Comparison of ENCODE assay signal across 1 cellular context in the genomic region with DNA sequence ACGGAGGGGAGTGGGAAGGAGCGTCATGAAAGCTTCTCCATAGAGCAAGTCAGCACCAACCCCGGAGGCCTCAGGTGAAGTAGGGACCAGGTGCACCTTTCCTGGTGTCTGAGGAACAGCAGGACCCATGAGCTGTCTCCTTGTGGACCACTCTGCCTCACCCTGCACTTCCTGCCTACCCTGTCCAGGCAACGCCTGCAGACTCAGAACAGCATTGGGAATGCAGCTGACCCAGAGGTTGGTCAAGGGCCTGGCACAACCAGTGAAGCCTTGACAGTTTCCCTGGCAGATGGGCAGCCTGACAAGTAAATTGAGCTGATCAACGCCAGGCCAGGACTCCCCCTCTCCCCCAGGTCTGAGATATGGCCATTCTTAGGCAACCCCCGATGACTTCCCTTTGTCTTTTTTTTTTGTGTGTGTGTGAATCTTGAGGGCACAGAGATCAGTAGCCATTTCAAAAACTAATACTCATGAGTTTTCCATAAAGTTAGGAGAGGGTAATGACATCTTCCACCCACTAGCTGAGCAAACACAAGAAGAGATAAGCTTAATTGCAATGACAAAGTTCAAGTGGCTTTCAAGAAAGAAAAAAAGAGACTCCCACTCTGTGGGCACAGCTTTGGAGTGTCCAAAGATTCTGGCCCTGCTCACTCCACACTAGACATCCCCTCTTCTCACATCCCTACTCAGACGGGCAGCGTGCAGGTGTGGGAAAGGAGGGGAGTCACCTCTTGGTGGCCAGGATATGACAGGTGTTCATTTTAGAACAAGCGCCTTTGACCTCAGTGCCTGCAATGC.
TF ChIP-seq lines count a peak whose summit lies in the region.

No MANE protein-coding gene starts in this region.

TF ChIP-seq in HepG2, 621 proteins besides CTCF, POLR2A, EP300 and RAD21 (continued from another document and continues in another):
- TF ChIP-seq, protein P1, sequence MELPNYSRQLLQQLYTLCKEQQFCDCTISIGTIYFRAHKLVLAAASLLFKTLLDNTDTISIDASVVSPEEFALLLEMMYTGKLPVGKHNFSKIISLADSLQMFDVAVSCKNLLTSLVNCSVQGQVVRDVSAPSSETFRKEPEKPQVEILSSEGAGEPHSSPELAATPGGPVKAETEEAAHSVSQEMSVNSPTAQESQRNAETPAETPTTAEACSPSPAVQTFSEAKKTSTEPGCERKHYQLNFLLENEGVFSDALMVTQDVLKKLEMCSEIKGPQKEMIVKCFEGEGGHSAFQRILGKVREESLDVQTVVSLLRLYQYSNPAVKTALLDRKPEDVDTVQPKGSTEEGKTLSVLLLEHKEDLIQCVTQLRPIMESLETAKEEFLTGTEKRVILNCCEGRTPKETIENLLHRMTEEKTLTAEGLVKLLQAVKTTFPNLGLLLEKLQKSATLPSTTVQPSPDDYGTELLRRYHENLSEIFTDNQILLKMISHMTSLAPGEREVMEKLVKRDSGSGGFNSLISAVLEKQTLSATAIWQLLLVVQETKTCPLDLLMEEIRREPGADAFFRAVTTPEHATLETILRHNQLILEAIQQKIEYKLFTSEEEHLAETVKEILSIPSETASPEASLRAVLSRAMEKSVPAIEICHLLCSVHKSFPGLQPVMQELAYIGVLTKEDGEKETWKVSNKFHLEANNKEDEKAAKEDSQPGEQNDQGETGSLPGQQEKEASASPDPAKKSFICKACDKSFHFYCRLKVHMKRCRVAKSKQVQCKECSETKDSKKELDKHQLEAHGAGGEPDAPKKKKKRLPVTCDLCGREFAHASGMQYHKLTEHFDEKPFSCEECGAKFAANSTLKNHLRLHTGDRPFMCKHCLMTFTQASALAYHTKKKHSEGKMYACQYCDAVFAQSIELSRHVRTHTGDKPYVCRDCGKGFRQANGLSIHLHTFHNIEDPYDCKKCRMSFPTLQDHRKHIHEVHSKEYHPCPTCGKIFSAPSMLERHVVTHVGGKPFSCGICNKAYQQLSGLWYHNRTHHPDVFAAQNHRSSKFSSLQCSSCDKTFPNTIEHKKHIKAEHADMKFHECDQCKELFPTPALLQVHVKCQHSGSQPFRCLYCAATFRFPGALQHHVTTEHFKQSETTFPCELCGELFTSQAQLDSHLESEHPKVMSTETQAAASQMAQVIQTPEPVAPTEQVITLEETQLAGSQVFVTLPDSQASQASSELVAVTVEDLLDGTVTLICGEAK (IDR thresholded peaks at IDR 0.05): no peak
- TF ChIP-seq, protein P1 (CRISPR knock-in tag; IDR thresholded peaks at IDR 0.05): peak; percentile 55; the same call in 1 of the 2 replicates
- TF ChIP-seq, protein P2, sequence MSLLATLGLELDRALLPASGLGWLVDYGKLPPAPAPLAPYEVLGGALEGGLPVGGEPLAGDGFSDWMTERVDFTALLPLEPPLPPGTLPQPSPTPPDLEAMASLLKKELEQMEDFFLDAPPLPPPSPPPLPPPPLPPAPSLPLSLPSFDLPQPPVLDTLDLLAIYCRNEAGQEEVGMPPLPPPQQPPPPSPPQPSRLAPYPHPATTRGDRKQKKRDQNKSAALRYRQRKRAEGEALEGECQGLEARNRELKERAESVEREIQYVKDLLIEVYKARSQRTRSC (CRISPR knock-in tag; IDR thresholded peaks at IDR 0.05; ENCODE audit: low read depth): no peak
- TF ChIP-seq, protein P3, sequence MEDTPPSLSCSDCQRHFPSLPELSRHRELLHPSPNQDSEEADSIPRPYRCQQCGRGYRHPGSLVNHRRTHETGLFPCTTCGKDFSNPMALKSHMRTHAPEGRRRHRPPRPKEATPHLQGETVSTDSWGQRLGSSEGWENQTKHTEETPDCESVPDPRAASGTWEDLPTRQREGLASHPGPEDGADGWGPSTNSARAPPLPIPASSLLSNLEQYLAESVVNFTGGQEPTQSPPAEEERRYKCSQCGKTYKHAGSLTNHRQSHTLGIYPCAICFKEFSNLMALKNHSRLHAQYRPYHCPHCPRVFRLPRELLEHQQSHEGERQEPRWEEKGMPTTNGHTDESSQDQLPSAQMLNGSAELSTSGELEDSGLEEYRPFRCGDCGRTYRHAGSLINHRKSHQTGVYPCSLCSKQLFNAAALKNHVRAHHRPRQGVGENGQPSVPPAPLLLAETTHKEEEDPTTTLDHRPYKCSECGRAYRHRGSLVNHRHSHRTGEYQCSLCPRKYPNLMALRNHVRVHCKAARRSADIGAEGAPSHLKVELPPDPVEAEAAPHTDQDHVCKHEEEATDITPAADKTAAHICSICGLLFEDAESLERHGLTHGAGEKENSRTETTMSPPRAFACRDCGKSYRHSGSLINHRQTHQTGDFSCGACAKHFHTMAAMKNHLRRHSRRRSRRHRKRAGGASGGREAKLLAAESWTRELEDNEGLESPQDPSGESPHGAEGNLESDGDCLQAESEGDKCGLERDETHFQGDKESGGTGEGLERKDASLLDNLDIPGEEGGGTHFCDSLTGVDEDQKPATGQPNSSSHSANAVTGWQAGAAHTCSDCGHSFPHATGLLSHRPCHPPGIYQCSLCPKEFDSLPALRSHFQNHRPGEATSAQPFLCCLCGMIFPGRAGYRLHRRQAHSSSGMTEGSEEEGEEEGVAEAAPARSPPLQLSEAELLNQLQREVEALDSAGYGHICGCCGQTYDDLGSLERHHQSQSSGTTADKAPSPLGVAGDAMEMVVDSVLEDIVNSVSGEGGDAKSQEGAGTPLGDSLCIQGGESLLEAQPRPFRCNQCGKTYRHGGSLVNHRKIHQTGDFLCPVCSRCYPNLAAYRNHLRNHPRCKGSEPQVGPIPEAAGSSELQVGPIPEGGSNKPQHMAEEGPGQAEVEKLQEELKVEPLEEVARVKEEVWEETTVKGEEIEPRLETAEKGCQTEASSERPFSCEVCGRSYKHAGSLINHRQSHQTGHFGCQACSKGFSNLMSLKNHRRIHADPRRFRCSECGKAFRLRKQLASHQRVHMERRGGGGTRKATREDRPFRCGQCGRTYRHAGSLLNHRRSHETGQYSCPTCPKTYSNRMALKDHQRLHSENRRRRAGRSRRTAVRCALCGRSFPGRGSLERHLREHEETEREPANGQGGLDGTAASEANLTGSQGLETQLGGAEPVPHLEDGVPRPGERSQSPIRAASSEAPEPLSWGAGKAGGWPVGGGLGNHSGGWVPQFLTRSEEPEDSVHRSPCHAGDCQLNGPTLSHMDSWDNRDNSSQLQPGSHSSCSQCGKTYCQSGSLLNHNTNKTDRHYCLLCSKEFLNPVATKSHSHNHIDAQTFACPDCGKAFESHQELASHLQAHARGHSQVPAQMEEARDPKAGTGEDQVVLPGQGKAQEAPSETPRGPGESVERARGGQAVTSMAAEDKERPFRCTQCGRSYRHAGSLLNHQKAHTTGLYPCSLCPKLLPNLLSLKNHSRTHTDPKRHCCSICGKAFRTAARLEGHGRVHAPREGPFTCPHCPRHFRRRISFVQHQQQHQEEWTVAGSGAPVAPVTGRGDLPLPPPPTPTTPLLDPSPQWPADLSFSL (CRISPR knock-in tag; IDR thresholded peaks at IDR 0.05): peak; percentile 28; the same call in 1 of the 2 replicates
- TF ChIP-seq SUZ12 (IDR thresholded peaks at IDR 0.05; ENCODE audit: low read depth, low read length) (no peak), ZNF235 (CRISPR knock-in tag; IDR thresholded peaks at IDR 0.05; ENCODE audit: borderline replicate concordance) (no peak), ATF7 (IDR thresholded peaks at IDR 0.05) (no peak), ATF7 (CRISPR knock-in tag; IDR thresholded peaks at IDR 0.05) (no peak), ZSCAN25 (CRISPR knock-in tag; IDR thresholded peaks at IDR 0.05) (peak; percentile 65; the same call in 1 of the 2 replicates), RELA (CRISPR knock-in tag; IDR thresholded peaks at IDR 0.05) (no peak), CREM (IDR thresholded peaks at IDR 0.05) (peak; percentile 83; the same call in 1 of the 2 replicates), CREM (CRISPR knock-in tag; IDR thresholded peaks at IDR 0.05) (no peak), HOXA3 (CRISPR knock-in tag; IDR thresholded peaks at IDR 0.05) (peak; percentile 75), ZNF768 (CRISPR knock-in tag; IDR thresholded peaks at IDR 0.05) (peak; percentile 38; the same call in 1 of the 2 replicates), SMYD3 (CRISPR knock-in tag; IDR thresholded peaks at IDR 0.05) (no peak), SMAD3 (CRISPR knock-in tag; IDR thresholded peaks at IDR 0.05) (no peak), ZNF766 (CRISPR knock-in tag; IDR thresholded peaks at IDR 0.05; ENCODE audit: borderline replicate concordance) (0 out of 2 replicates have a peak, but pooled peaks have one; percentile 42), ZNF83 (CRISPR knock-in tag; IDR thresholded peaks at IDR 0.05; ENCODE audit: borderline replicate concordance) (no peak), MAF1 (CRISPR knock-in tag; IDR thresholded peaks at IDR 0.05; ENCODE audit: borderline replicate concordance) (peak; percentile 52; the same call in 1 of the 2 replicates), ZNF563 (CRISPR knock-in tag; IDR thresholded peaks at IDR 0.05) (no peak), ZNF343 (CRISPR knock-in tag; IDR thresholded peaks at IDR 0.05) (no peak), GATA4 (IDR thresholded peaks at IDR 0.05; ENCODE audit: borderline replicate concordance, low read depth) (peak; percentile 78; the same call in 1 of the 2 replicates), HMGA1 (CRISPR knock-in tag; conservative IDR thresholded peaks at IDR 0.05) (no peak), ZNF484 (CRISPR knock-in tag; IDR thresholded peaks at IDR 0.05; ENCODE audit: borderline replicate concordance, low read depth) (no peak)
- TF ChIP-seq, protein P4, sequence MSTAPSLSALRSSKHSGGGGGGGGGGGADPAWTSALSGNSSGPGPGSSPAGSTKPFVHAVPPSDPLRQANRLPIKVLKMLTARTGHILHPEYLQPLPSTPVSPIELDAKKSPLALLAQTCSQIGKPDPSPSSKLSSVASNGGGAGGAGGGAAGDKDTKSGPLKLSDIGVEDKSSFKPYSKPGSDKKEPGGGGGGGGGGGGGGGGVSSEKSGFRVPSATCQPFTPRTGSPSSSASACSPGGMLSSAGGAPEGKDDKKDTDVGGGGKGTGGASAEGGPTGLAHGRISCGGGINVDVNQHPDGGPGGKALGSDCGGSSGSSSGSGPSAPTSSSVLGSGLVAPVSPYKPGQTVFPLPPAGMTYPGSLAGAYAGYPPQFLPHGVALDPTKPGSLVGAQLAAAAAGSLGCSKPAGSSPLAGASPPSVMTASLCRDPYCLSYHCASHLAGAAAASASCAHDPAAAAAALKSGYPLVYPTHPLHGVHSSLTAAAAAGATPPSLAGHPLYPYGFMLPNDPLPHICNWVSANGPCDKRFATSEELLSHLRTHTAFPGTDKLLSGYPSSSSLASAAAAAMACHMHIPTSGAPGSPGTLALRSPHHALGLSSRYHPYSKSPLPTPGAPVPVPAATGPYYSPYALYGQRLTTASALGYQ (CRISPR knock-in tag; IDR thresholded peaks at IDR 0.05): 0 out of 2 replicates have a peak, but pooled peaks have one; percentile 43
- TF ChIP-seq, protein P5, sequence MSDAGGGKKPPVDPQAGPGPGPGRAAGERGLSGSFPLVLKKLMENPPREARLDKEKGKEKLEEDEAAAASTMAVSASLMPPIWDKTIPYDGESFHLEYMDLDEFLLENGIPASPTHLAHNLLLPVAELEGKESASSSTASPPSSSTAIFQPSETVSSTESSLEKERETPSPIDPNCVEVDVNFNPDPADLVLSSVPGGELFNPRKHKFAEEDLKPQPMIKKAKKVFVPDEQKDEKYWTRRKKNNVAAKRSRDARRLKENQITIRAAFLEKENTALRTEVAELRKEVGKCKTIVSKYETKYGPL (CRISPR knock-in tag; IDR thresholded peaks at IDR 0.05): no peak
- TF ChIP-seq, protein P6, sequence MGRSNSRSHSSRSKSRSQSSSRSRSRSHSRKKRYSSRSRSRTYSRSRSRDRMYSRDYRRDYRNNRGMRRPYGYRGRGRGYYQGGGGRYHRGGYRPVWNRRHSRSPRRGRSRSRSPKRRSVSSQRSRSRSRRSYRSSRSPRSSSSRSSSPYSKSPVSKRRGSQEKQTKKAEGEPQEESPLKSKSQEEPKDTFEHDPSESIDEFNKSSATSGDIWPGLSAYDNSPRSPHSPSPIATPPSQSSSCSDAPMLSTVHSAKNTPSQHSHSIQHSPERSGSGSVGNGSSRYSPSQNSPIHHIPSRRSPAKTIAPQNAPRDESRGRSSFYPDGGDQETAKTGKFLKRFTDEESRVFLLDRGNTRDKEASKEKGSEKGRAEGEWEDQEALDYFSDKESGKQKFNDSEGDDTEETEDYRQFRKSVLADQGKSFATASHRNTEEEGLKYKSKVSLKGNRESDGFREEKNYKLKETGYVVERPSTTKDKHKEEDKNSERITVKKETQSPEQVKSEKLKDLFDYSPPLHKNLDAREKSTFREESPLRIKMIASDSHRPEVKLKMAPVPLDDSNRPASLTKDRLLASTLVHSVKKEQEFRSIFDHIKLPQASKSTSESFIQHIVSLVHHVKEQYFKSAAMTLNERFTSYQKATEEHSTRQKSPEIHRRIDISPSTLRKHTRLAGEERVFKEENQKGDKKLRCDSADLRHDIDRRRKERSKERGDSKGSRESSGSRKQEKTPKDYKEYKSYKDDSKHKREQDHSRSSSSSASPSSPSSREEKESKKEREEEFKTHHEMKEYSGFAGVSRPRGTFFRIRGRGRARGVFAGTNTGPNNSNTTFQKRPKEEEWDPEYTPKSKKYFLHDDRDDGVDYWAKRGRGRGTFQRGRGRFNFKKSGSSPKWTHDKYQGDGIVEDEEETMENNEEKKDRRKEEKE (IDR thresholded peaks at IDR 0.05): no peak
- TF ChIP-seq, protein P7, sequence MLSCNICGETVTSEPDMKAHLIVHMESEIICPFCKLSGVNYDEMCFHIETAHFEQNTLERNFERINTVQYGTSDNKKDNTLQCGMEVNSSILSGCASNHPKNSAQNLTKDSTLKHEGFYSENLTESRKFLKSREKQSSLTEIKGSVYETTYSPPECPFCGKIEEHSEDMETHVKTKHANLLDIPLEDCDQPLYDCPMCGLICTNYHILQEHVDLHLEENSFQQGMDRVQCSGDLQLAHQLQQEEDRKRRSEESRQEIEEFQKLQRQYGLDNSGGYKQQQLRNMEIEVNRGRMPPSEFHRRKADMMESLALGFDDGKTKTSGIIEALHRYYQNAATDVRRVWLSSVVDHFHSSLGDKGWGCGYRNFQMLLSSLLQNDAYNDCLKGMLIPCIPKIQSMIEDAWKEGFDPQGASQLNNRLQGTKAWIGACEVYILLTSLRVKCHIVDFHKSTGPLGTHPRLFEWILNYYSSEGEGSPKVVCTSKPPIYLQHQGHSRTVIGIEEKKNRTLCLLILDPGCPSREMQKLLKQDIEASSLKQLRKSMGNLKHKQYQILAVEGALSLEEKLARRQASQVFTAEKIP (CRISPR knock-in tag; IDR thresholded peaks at IDR 0.05; ENCODE audit: borderline replicate concordance): no peak
